22 cellular contexts compared by ENCODE assay signal in the genomic region with DNA sequence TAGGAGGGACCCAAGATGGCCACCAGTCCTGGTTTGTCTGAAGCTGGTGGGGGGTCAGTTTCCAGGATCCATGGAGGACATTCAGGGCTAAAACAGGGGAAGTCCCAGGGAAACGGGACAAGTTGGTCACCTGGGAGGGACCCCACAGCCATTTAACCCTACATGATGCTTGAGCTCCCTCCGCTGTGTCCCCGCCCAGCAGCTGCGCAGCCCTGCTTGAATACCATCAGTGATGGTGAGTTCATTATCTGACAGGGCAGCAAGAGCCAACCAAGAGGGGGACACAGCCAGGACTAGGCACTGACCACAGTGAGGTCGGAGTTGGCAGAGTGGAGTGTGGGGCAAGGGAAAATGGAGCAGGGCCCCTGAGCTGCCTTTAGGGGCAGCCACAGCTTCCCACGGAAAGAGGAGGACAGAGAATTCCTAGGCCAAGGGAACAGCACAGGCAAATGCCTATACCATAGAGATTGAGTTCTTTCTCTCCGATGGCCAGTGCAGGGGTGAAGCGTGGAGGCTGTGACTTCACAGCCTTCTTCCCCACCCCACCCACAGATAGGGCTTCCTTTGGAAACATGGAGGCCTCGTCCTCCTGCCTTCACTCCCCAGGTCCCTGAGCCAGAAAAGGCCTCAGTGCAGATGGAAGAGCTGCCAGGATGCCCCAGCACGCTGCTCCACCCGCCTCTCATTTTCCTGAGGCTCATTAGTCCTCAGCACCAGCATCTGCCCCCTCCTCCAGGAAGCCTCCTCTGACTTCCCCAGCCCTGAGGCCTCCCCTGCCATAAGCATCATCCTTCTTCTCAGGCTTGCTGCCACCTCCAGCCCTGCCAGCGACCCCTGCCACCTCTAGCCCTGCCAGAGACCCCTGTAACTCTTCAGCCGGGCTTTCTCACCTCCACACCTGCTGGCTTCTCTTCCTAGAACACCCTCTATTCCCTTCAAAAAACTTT. TPM values are rescaled to one million over a fixed set of nuclear protein-coding genes. Genes with fewer than 3 reads are reported as not detected.
DNase-seq lines count a peak whose midpoint lies in the region; ATAC-seq and TF ChIP-seq lines count a peak whose summit lies in the region.
"Had no signal": no experiment of that assay in that cellular context is flagged by ENCODE, and none has a peak within 500 bp of the region (broad histone marks: within the 10 kb centered on the region; RNA-seq: fewer than 3 reads in every experiment).

No MANE protein-coding gene starts in this region.

- H3K9me3 ChIP-seq in right atrium auricular region (no peaks in the 10 kb centered on the region), osteoblast (ENCODE audit: low read depth, low read length) (no peaks in the 10 kb centered on the region), upper lobe of right lung (no peaks in the 10 kb centered on the region), colonic mucosa (no peaks in the 10 kb centered on the region)

- no peak overlapping the region for H3K9ac ChIP-seq in colonic mucosa (ENCODE audit: low read depth in 2 of 2, low read length in 2 of 2)

- no peak overlapping the region for H2AFZ ChIP-seq in osteoblast (ENCODE audit: low read length)
- H2AFZ ChIP-seq: PC-9 had no signal

- TF ChIP-seq CTCF in right atrium auricular region (IDR thresholded peaks at IDR 0.05) (no peak), glutamatergic neuron (IDR thresholded peaks at IDR 0.05; ENCODE audit: partially characterized antibody, unreplicated experiment) (no peak), osteoblast (IDR thresholded peaks at IDR 0.05; ENCODE audit: extremely low read depth, low read depth, low read length) (no peak), upper lobe of right lung (IDR thresholded peaks at IDR 0.05) (no peak), colonic mucosa (IDR thresholded peaks at IDR 0.05) (no peak)

- H3K4me1 ChIP-seq in right atrium auricular region (peaks cover 0 to 95% of the 10 kb centered on the region in 2 donors), osteoblast (ENCODE audit: insufficient read depth, low read length) (peaks cover 11% of the 10 kb centered on the region), upper lobe of right lung (peaks cover 28% of the 10 kb centered on the region), colonic mucosa (no peaks in the 10 kb centered on the region)

- H3K36me3 ChIP-seq in right atrium auricular region = no peaks in the 10 kb centered on the region
- no peaks in the 10 kb centered on the region for H3K36me3 ChIP-seq in osteoblast (ENCODE audit: insufficient read depth, low read length)
- H3K36me3 ChIP-seq in upper lobe of right lung = no peaks in the 10 kb centered on the region
- H3K36me3 ChIP-seq in colonic mucosa = no peaks in the 10 kb centered on the region
- H3K36me3 ChIP-seq: brain microvascular endothelial cell had no signal

- no peaks in the 10 kb centered on the region for H3K9me3 Mint-ChIP-seq in glutamatergic neuron (ENCODE audit: unreplicated experiment)
- H3K9me3 Mint-ChIP-seq: activated naive CD4-positive, alpha-beta T cell treated with anti-CD3 and anti-CD28 coated beads, Interleukin-2, amount 50 U/mL, for 72 hours; activated T-cell treated with anti-CD3 and anti-CD28 coated beads, Interleukin-2, amount 50 U/mL, for 4 hours had no signal

- H3K27me3 ChIP-seq in right atrium auricular region (no peaks in the 10 kb centered on the region), osteoblast (ENCODE audit: insufficient read depth, low read length) (no peaks in the 10 kb centered on the region), upper lobe of right lung (no peaks in the 10 kb centered on the region), colonic mucosa (peaks cover 10% of the 10 kb centered on the region)
- H3K27me3 ChIP-seq: brain microvascular endothelial cell had no signal

- H3K4me1 Mint-ChIP-seq in glutamatergic neuron (ENCODE audit: low read depth, unreplicated experiment) = peaks cover 1% of the 10 kb centered on the region

- DNase-seq in Right ventricle myocardium inferior (ENCODE audit: missing footprints) = peak; percentile 37
- DNase-seq in right atrium auricular region (ENCODE audit: low spot score) = no peak
- DNase-seq in glutamatergic neuron = peak; percentile 11
- peak; percentile 84 for DNase-seq in osteoblast (ENCODE audit: insufficient read length, low spot score, missing footprints)
- peak; percentile 46 for DNase-seq in upper lobe of right lung
- no peak for DNase-seq in stimulated activated CD4-positive, alpha-beta T cell treated with anti-CD3 and anti-CD28 coated beads, Interleukin-15, amount 100 ng/mL, for 24 hours
- DNase-seq in colonic mucosa = no peak
- no peak for DNase-seq in NCI-H524 (lab: John Stamatoyannopoulos, UW)
- DNase-seq: activated CD8-positive, alpha-beta T cell treated with anti-CD3 and anti-CD28 coated beads, Interleukin-2, amount 10 ng/mL, durations not matched to agents 7 days and 5 days; activated T-cell treated with anti-CD3 and anti-CD28 coated beads, Interleukin-2, amount 50 U/mL, for 4 hours; brain microvascular endothelial cell; GDM1; hypothalamus; NCI-H1694 treated with DMSO at 0.1 percent for 48 hours; NCI-H748 treated with DMSO at 0.1 percent for 48 hours; PC-9; stimulated activated naive CD8-positive, alpha-beta T cell treated with anti-CD3 and anti-CD28 coated beads, Interleukin-15, Interleukin-2, amounts not matched to agents 100 U/mL and 50 U/mL, for 24 hours had no signal

- H3K27ac ChIP-seq in right atrium auricular region = no peak overlapping the region
- H3K27ac ChIP-seq in osteoblast (ENCODE audit: low read depth, low read length) = no peak overlapping the region
- peak overlapping the region; percentile 69 for H3K27ac ChIP-seq in upper lobe of right lung
- no peak overlapping the region for H3K27ac ChIP-seq in colonic mucosa
- H3K27ac ChIP-seq: brain microvascular endothelial cell, C4-2B, PC-9 had no signal

- no peaks in the 10 kb centered on the region for H3K79me2 ChIP-seq in osteoblast (ENCODE audit: insufficient read depth, low read length)

- H3K4me3 ChIP-seq in right atrium auricular region (no peak overlapping the region), osteoblast (ENCODE audit: insufficient read depth, low read length) (no peak overlapping the region), upper lobe of right lung (no peak overlapping the region), colonic mucosa (no peak overlapping the region)
- H3K4me3 ChIP-seq: PC-9 had no signal

- H4K20me1 ChIP-seq in osteoblast (ENCODE audit: insufficient read depth, low read length) = peaks cover 3% of the 10 kb centered on the region

- no peak overlapping the region for H3K4me2 ChIP-seq in osteoblast (ENCODE audit: insufficient read depth, low read length)
- H3K4me2 ChIP-seq: PC-9 had no signal

- ATAC-seq in Right ventricle myocardium inferior (no peak), upper lobe of right lung (no peak)
- ATAC-seq: activated CD8-positive, alpha-beta T cell treated with anti-CD3 and anti-CD28 coated beads, Interleukin-2, amount 10 ng/mL, durations not matched to agents 7 days and 5 days; activated naive CD4-positive, alpha-beta T cell treated with anti-CD3 and anti-CD28 coated beads, Interleukin-2, amount 50 U/mL, for 72 hours; activated T-cell treated with anti-CD3 and anti-CD28 coated beads, Interleukin-2, amount 50 U/mL, for 4 hours; stimulated activated naive CD8-positive, alpha-beta T cell treated with anti-CD3 and anti-CD28 coated beads, Interleukin-15, Interleukin-2, amounts not matched to agents 100 U/mL and 50 U/mL, for 24 hours had no signal

- H3K27me3 Mint-ChIP-seq in glutamatergic neuron (ENCODE audit: unreplicated experiment) = peaks cover 10% of the 10 kb centered on the region

- H3K36me3 Mint-ChIP-seq in glutamatergic neuron (ENCODE audit: unreplicated experiment) = no peaks in the 10 kb centered on the region
- H3K36me3 Mint-ChIP-seq: activated naive CD4-positive, alpha-beta T cell treated with anti-CD3 and anti-CD28 coated beads, Interleukin-2, amount 50 U/mL, for 72 hours had no signal

- intact Hi-C loops in Right ventricle myocardium inferior (cut with DNase I) (loop anchor here (2.0 kb wide), 1 partner anchor 57 kb away; the partner anchor contains the start of gene EML1), upper lobe of right lung (cut with DNase I) (loop anchor here (10.0 kb wide), 1 partner anchor 59 kb away; the partner anchor contains the start of gene EML1), colonic mucosa (cut with DNase I) (no loop called here)

- H3K27ac Mint-ChIP-seq in glutamatergic neuron (ENCODE audit: unreplicated experiment) = no peak overlapping the region
- H3K27ac Mint-ChIP-seq: activated CD8-positive, alpha-beta T cell treated with anti-CD3 and anti-CD28 coated beads, Interleukin-2, amount 10 ng/mL, durations not matched to agents 7 days and 5 days; activated naive CD4-positive, alpha-beta T cell treated with anti-CD3 and anti-CD28 coated beads, Interleukin-2, amount 50 U/mL, for 72 hours had no signal

- H3K4me3 Mint-ChIP-seq in glutamatergic neuron (ENCODE audit: unreplicated experiment) = no peak overlapping the region
- H3K4me3 Mint-ChIP-seq: activated CD8-positive, alpha-beta T cell treated with anti-CD3 and anti-CD28 coated beads, Interleukin-2, amount 10 ng/mL, durations not matched to agents 7 days and 5 days; activated T-cell treated with anti-CD3 and anti-CD28 coated beads, Interleukin-2, amount 50 U/mL, for 4 hours had no signal

RNA-seq across cellular contexts. Expression of gene CYP46A1, which starts 51.4 kb away (rescaled TPM):
- total RNA-seq in Right ventricle myocardium inferior = 2.2 TPM
- total RNA-seq in right atrium auricular region = 1 to 10 TPM; 1.4 to 6.9 TPM
- 2.1 TPM for total RNA-seq in glutamatergic neuron (ENCODE audit: unreplicated experiment)
- total RNA-seq in osteoblast = 0.36 and 0.59 TPM in 2 replicates
- 1.3 TPM for total RNA-seq in upper lobe of right lung
- under 1 TPM; 0.05 to 0.25 TPM for total RNA-seq in colonic mucosa
- total RNA-seq: activated CD8-positive, alpha-beta T cell treated with anti-CD3 and anti-CD28 coated beads, Interleukin-2, amount 10 ng/mL, durations not matched to agents 7 days and 5 days; H4; kidney epithelial cell; PC-9; SK-MEL-5 had no signal

RNA-seq across cellular contexts. Expression of gene EML1, which starts 57.8 kb away (rescaled TPM):
- total RNA-seq in Right ventricle myocardium inferior (49.6 TPM), right atrium auricular region (10 to 100 TPM; 28.3 to 30.2 TPM), glutamatergic neuron (ENCODE audit: unreplicated experiment) (73.6 TPM), osteoblast (38.0 and 46.7 TPM in 2 replicates), upper lobe of right lung (42.2 TPM), colonic mucosa (10 to 100 TPM in 1 of 2 donors, 1 to 10 TPM in 1; 3.6 to 14.2 TPM)
- total RNA-seq: activated CD8-positive, alpha-beta T cell treated with anti-CD3 and anti-CD28 coated beads, Interleukin-2, amount 10 ng/mL, durations not matched to agents 7 days and 5 days had no signal

Comparison
In these comparisons a context has a peak if more than half of its experiments do, and no peak if none do; other contexts are left out.
1. DNase-seq: peak in Right ventricle myocardium inferior (single experiment), glutamatergic neuron (single experiment), osteoblast (single experiment) and upper lobe of right lung (single experiment); none in right atrium auricular region (single experiment), stimulated activated CD4-positive, alpha-beta T cell treated with anti-CD3 and anti-CD28 coated beads, Interleukin-15, amount 100 ng/mL, for 24 hours (single experiment), colonic mucosa (single experiment) and NCI-H524 (0 of 2).